9 cellular contexts compared by ENCODE assay signal in genomic region chr12:63668800-63669365, GRCh38. TPM values are rescaled to one million over a fixed set of nuclear protein-coding genes. Genes with fewer than 3 reads are reported as not detected.
DNase-seq lines count a peak whose midpoint lies in the region; TF ChIP-seq lines count a peak whose summit lies in the region.
"Not testable (repeated sequence)": the region's sequence is repeated elsewhere in the genome, so short reads cannot be mapped to it uniquely, and the experiment has no call there.
"Had no signal": no experiment of that assay in that cellular context is flagged by ENCODE, and none has a peak within 500 bp of the region (broad histone marks: within the 10 kb centered on the region; RNA-seq: fewer than 3 reads in every experiment).

No MANE protein-coding gene starts in this region.

- not testable (repeated sequence) for H3K79me2 ChIP-seq in osteoblast (ENCODE audit: insufficient read depth, low read length)

- H2AFZ ChIP-seq in osteoblast (ENCODE audit: low read length) = peak overlapping the region; percentile 85

- TF ChIP-seq CTCF in GM06990 (IDR thresholded peaks at IDR 0.05; ENCODE audit: insufficient read depth, low read length, poor library complexity, severe bottlenecking); HFF-Myc (IDR thresholded peaks at IDR 0.05; ENCODE audit: low read depth, low read length, missing control alignments); colonic mucosa (IDR thresholded peaks at IDR 0.05); osteoblast (IDR thresholded peaks at IDR 0.05; ENCODE audit: extremely low read depth, low read depth, low read length): not testable (repeated sequence)

- peaks cover 38% of the 10 kb centered on the region for H3K27me3 Mint-ChIP-seq in activated CD4-positive, alpha-beta T cell treated with anti-CD3 and anti-CD28 coated beads, Interleukin-2, amount 10 ng/mL, durations not matched to agents 24 days and 14 days

- intact Hi-C loops in activated CD4-positive, alpha-beta T cell treated with anti-CD3 and anti-CD28 coated beads, Interleukin-2, amount 10 ng/mL, durations not matched to agents 24 days and 14 days (cut with micrococcal nuclease); colonic mucosa (cut with DNase I): not testable (repeated sequence)

- H3K4me1 Mint-ChIP-seq in activated CD4-positive, alpha-beta T cell treated with anti-CD3 and anti-CD28 coated beads, Interleukin-2, amount 10 ng/mL, durations not matched to agents 24 days and 14 days = not testable (repeated sequence)

- H3K36me3 Mint-ChIP-seq in activated CD4-positive, alpha-beta T cell treated with anti-CD3 and anti-CD28 coated beads, Interleukin-2, amount 10 ng/mL, durations not matched to agents 24 days and 14 days (ENCODE audit: low read depth) = not testable (repeated sequence)

- peak; percentile 18 for DNase-seq in GM06990 (ENCODE audit: extremely low read depth, insufficient read length)
- DNase-seq in HFF-Myc (ENCODE audit: extremely low read depth, low read depth); activated CD4-positive, alpha-beta T cell treated with anti-CD3 and anti-CD28 coated beads, Interleukin-2, amount 10 ng/mL, durations not matched to agents 24 days and 14 days: not testable (repeated sequence)
- DNase-seq in NCI-H1092 treated with DMSO at 0.1 percent for 48 hours (lab: John Stamatoyannopoulos, UW) = peak; percentile 63
- DNase-seq in colonic mucosa = peak; percentile 19
- DNase-seq in osteoblast (ENCODE audit: insufficient read length, low spot score, missing footprints) = peak; percentile 27

- H4K20me1 ChIP-seq in osteoblast (ENCODE audit: insufficient read depth, low read length) = not testable (repeated sequence)

- WGBS in urinary bladder = under 1% methylated on average over 44 of the region's 44 CpGs

- peak overlapping the region; percentile 89 for H3K4me2 ChIP-seq in osteoblast (ENCODE audit: insufficient read depth, low read length)

- peak overlapping the region; percentile 87 for H3K4me3 Mint-ChIP-seq in activated CD4-positive, alpha-beta T cell treated with anti-CD3 and anti-CD28 coated beads, Interleukin-2, amount 10 ng/mL, durations not matched to agents 24 days and 14 days

- H3K9ac ChIP-seq in colonic mucosa (ENCODE audit: low read depth in 2 of 2, low read length in 2 of 2); iPS-15b (ENCODE audit: low read depth, low read length): not testable (repeated sequence)

- H3K4me1 ChIP-seq in colonic mucosa; iPS-15b (ENCODE audit: control insufficient read depth, insufficient read depth, low read length); osteoblast (ENCODE audit: insufficient read depth, low read length); urinary bladder (ENCODE audit: insufficient read depth): not testable (repeated sequence)

- H3K36me3 ChIP-seq in GM06990 (ENCODE audit: control insufficient read depth, insufficient read depth, low read length); colonic mucosa; iPS-15b (ENCODE audit: control insufficient read depth, insufficient read depth, low read length); osteoblast (ENCODE audit: insufficient read depth, low read length); urinary bladder (ENCODE audit: insufficient read depth): not testable (repeated sequence)

- not testable (repeated sequence) for H3K27ac ChIP-seq in colonic mucosa; osteoblast (ENCODE audit: low read depth, low read length); urinary bladder (ENCODE audit: low read depth)

- H3K4me3 ChIP-seq in GM06990 (replicated peaks; ENCODE audit: low read depth, low read length) (peak overlapping the region; percentile 66), HFF-Myc (replicated peaks; ENCODE audit: low read depth, low read length) (peak overlapping the region; percentile 80), colonic mucosa (peak overlapping the region; percentile 58), iPS-15b (ENCODE audit: low read depth, low read length) (peak overlapping the region; percentile 66), osteoblast (ENCODE audit: insufficient read depth, low read length) (peak overlapping the region; percentile 77), urinary bladder (ENCODE audit: low read depth, low read length) (peak overlapping the region; percentile 60)

- not testable (repeated sequence) for H3K27me3 ChIP-seq in GM06990 (replicated peaks; ENCODE audit: control insufficient read depth, insufficient read depth, low read length); colonic mucosa; osteoblast (ENCODE audit: insufficient read depth, low read length)
- peaks cover 17% of the 10 kb centered on the region for H3K27me3 ChIP-seq in iPS-15b (ENCODE audit: control insufficient read depth, insufficient read depth, low read length)

- H3K27ac Mint-ChIP-seq in activated CD4-positive, alpha-beta T cell treated with anti-CD3 and anti-CD28 coated beads, Interleukin-2, amount 10 ng/mL, durations not matched to agents 24 days and 14 days = peak overlapping the region; percentile 60

- H3K9me3 ChIP-seq in colonic mucosa; iPS-15b (ENCODE audit: control insufficient read depth, insufficient read depth, low read length); osteoblast (ENCODE audit: low read depth, low read length): not testable (repeated sequence)

- H3K9me3 Mint-ChIP-seq in activated CD4-positive, alpha-beta T cell treated with anti-CD3 and anti-CD28 coated beads, Interleukin-2, amount 10 ng/mL, durations not matched to agents 24 days and 14 days = not testable (repeated sequence)

RNA-seq across cellular contexts. Expression of gene DPY19L2, which starts 0.6 kb away (rescaled TPM):
- 0.61 and 0.80 TPM in 2 replicates for total RNA-seq in activated CD4-positive, alpha-beta T cell treated with anti-CD3 and anti-CD28 coated beads, Interleukin-2, amount 10 ng/mL, durations not matched to agents 24 days and 14 days
- total RNA-seq in colonic mucosa (1 to 10 TPM; 1.3 to 1.9 TPM), osteoblast (1.1 and 2.7 TPM in 2 replicates), urinary bladder (54.2 TPM)
- 6.5 TPM for polyA plus RNA-seq in urinary bladder
- total RNA-seq: MCF 10A had no signal

Comparison
In these comparisons a context has a peak if more than half of its experiments do, and no peak if none do; other contexts are left out.
1. RNA of gene DPY19L2, which starts 0.6 kb away (total RNA-seq): 54.2 TPM in urinary bladder (single experiment); 1.3 to 1.9 TPM in colonic mucosa, 1.1 to 2.7 TPM in osteoblast and 0.61 to 0.80 TPM in activated CD4-positive, alpha-beta T cell treated with anti-CD3 and anti-CD28 coated beads, Interleukin-2, amount 10 ng/mL, durations not matched to agents 24 days and 14 days; every median in the first group is over 10 times any median in the second.
2. Peak in every context shown above with its lines, with median percentiles within 50 percentile points of each other: H3K4me3 ChIP-seq.